Comparison of ENCODE assay signal across 9 cellular contexts in genomic region chr9:135480942-135481315, GRCh38. TPM values are rescaled to one million over a fixed set of nuclear protein-coding genes. Genes with fewer than 3 reads are reported as not detected.
DNase-seq lines count a peak whose midpoint lies in the region; ATAC-seq, FAIRE-seq and TF ChIP-seq lines count a peak whose summit lies in the region.
"Had no signal": no experiment of that assay in that cellular context is flagged by ENCODE, and none has a peak within 500 bp of the region (broad histone marks: within the 10 kb centered on the region; RNA-seq: fewer than 3 reads in every experiment).

No MANE protein-coding gene starts in this region.

- H3K9me3 ChIP-seq in PC-3 (ENCODE audit: low read length) (no peaks in the 10 kb centered on the region), endothelial cell of umbilical vein (replicated peaks; ENCODE audit: control insufficient read depth, insufficient read depth, low read length) (no peaks in the 10 kb centered on the region), neuron (ENCODE audit: low read length) (no peaks in the 10 kb centered on the region)

- intact Hi-C loops in CD14-positive monocyte (cut with micrococcal nuclease) (no loop called here), PC-3 (cut with micrococcal nuclease) (no loop called here), endothelial cell of umbilical vein (cut with micrococcal nuclease) (loop anchor here (1.0 kb wide), 1 partner anchor 18 kb away; a partner anchor contains a TSS)

- H3K27me3 ChIP-seq in PC-3 (ENCODE audit: low read length) (no peaks in the 10 kb centered on the region), endothelial cell of umbilical vein (ENCODE audit: control insufficient read depth in 2 of 2, insufficient read depth in 2 of 2, low read length in 2 of 2) (no peaks in the 10 kb centered on the region), neuron (ENCODE audit: insufficient read depth, low read length) (no peaks in the 10 kb centered on the region)

- no peak for FAIRE-seq in endothelial cell of umbilical vein (lab: Jason Lieb, UNC)

- DNase-seq in CD14-positive monocyte (ENCODE audit: low spot score) (no peak), PC-3 (no peak), endothelial cell of umbilical vein (ENCODE audit: low read depth, low spot score) (no peak), dedifferentiated amniotic fluid mesenchymal stem cell (ENCODE audit: extremely low spot score) (no peak), NCI-H748 treated with DMSO at 0.1 percent for 48 hours (lab: John Stamatoyannopoulos, UW) (no peak)
- DNase-seq in activated CD4-positive, alpha-beta T cell treated with anti-CD3 and anti-CD28 coated beads, Interleukin-2, amount 50 U/mL, for 1 hour = no peak

- H2AFZ ChIP-seq in PC-3 (ENCODE audit: low read length) = peak overlapping the region; percentile 89
- peak overlapping the region; percentile 32 for H2AFZ ChIP-seq in endothelial cell of umbilical vein (ENCODE audit: low read depth, low read length)
- peak overlapping the region; percentile 34 for H2AFZ ChIP-seq in neuron (ENCODE audit: low read depth, low read length)

- no peak overlapping the region for H3K27ac Mint-ChIP-seq in CD14-positive monocyte

- H3K79me2 ChIP-seq in PC-3 (ENCODE audit: low read length) (peaks cover 55% of the 10 kb centered on the region), endothelial cell of umbilical vein (ENCODE audit: control insufficient read depth, insufficient read depth, low read length) (no peaks in the 10 kb centered on the region)

- no peak for TF ChIP-seq CTCF in CD14-positive monocyte (IDR thresholded peaks at IDR 0.05)
- no peak for TF ChIP-seq CTCF in PC-3 (conservative IDR thresholded peaks at IDR 0.05; ENCODE audit: low read depth, low read length)
- no peak for TF ChIP-seq CTCF in endothelial cell of umbilical vein (IDR thresholded peaks at IDR 0.05; ENCODE audit: extremely low read depth in 1 of 2, insufficient read depth in 1 of 2, low read depth in 1 of 2, low read length in 2 of 2)

- no peaks in the 10 kb centered on the region for H3F3A ChIP-seq in PC-3 (ENCODE audit: low read length, unreplicated experiment)

- H3K4me2 ChIP-seq in PC-3 (ENCODE audit: low read length) = peak overlapping the region; percentile 90
- H3K4me2 ChIP-seq in endothelial cell of umbilical vein (ENCODE audit: insufficient read depth, low read length) = peak overlapping the region; percentile 41

- peak overlapping the region; percentile 75 to 83 for H3K4me3 Mint-ChIP-seq in CD14-positive monocyte

- H4K20me1 ChIP-seq in PC-3 (ENCODE audit: low read length) (no peaks in the 10 kb centered on the region), endothelial cell of umbilical vein (replicated peaks; ENCODE audit: control insufficient read depth, extremely low read depth, insufficient read depth, low read length) (no peaks in the 10 kb centered on the region)

- ATAC-seq in PC-3 (no peak), GM18861 (IDR thresholded peaks at IDR 0.05; ENCODE audit: unreplicated experiment) (no peak)

- H3K36me3 ChIP-seq in PC-3 (ENCODE audit: low read depth, low read length) = no peaks in the 10 kb centered on the region
- H3K36me3 ChIP-seq in endothelial cell of umbilical vein (ENCODE audit: control insufficient read depth in 2 of 2, extremely low read depth in 1 of 2, insufficient read depth in 2 of 2, low read length in 2 of 2) = peaks cover 0 to 18% of the 10 kb centered on the region in 2 experiments
- H3K36me3 ChIP-seq in neuron (ENCODE audit: insufficient read depth, low read length) = peaks cover 27% of the 10 kb centered on the region

- H3K4me1 ChIP-seq in PC-3 (ENCODE audit: insufficient read depth, low read length) = 0 out of 2 replicates have a peak, but pooled peaks cover 7% of the 10 kb centered on the region
- peaks cover 7% of the 10 kb centered on the region for H3K4me1 ChIP-seq in endothelial cell of umbilical vein (ENCODE audit: control insufficient read depth, extremely low read depth, insufficient read depth, low read length)
- peaks cover 10% of the 10 kb centered on the region for H3K4me1 ChIP-seq in neuron (ENCODE audit: insufficient read depth, low read length)

- peaks cover 22% of the 10 kb centered on the region in 2 donors for H3K36me3 Mint-ChIP-seq in CD14-positive monocyte

- CTCF ChIA-PET in PC-3 (lab: Charles Lee) = no interaction called here
- CTCF ChIA-PET in endothelial cell of umbilical vein (lab: Charles Lee) = interaction anchor here (1.2 to 1.9 kb wide), 4 partner anchors 10 to 24 kb away, joined by 4 to 11 read pairs (median 7); partner anchors contain the start of gene MRPS2

- no TSS peak for BruUV-seq in PC-3 (replicated peaks; lab: Mats Ljungman, UMichigan)
- BruUV-seq in endothelial cell of umbilical vein (replicated peaks; lab: Mats Ljungman, UMichigan) = no TSS peak

- H3K9ac ChIP-seq in PC-3 (ENCODE audit: low read length) (peak overlapping the region; percentile 72), endothelial cell of umbilical vein (replicated peaks; ENCODE audit: extremely low read depth, insufficient read depth, low read length) (no peak overlapping the region)

- no peaks in the 10 kb centered on the region for H3K9me2 ChIP-seq in PC-3 (replicated peaks; ENCODE audit: low read length)

- dilution Hi-C loops in endothelial cell of umbilical vein (cut with MboI; ENCODE audit: extremely low pct_ligation_motif_present, low sequenced_read_pairs) = no loop called here

- peaks cover 12% of the 10 kb centered on the region for H3K4me1 Mint-ChIP-seq in CD14-positive monocyte

- no peak for TF ChIP-seq POLR2A in endothelial cell of umbilical vein (IDR thresholded peaks at IDR 0.05; ENCODE audit: low read depth, low read length)

- H3K27ac ChIP-seq in PC-3 (ENCODE audit: low read length) = no peak overlapping the region
- no peak overlapping the region for H3K27ac ChIP-seq in endothelial cell of umbilical vein (ENCODE audit: insufficient read depth, low read depth, low read length)

- no peaks in the 10 kb centered on the region for H3K9me1 ChIP-seq in endothelial cell of umbilical vein (replicated peaks; ENCODE audit: control insufficient read depth, extremely low read depth, insufficient read depth, low read length)

- H3K4me3 ChIP-seq in PC-3 (ENCODE audit: low read length) (peak overlapping the region; percentile 97), endothelial cell of umbilical vein (replicated peaks in 1 of 3; ENCODE audit: insufficient read depth in 1 of 3, low read depth in 1 of 3, low read length in 3 of 3) (peak overlapping the region in 2 of 3 experiments; percentile 28 to 78), neuron (ENCODE audit: low read length) (peak overlapping the region; percentile 63)

- no peaks in the 10 kb centered on the region for H3K9me3 Mint-ChIP-seq in CD14-positive monocyte

- H3K27me3 Mint-ChIP-seq in CD14-positive monocyte (ENCODE audit: low read depth in 3 of 3) = peaks cover 20 to 34% (median 21%) of the 10 kb centered on the region in 3 donors

- POLR2A ChIA-PET in PC-3 (lab: Charles Lee; ENCODE audit: unreplicated experiment) = no interaction called here
- POLR2A ChIA-PET in endothelial cell of umbilical vein (lab: Charles Lee) = no interaction called here

TF ChIP-seq in endothelial cell of umbilical vein, 7 proteins besides CTCF, POLR2A, EP300 and RAD21:
- TF ChIP-seq MAX (IDR thresholded peaks at IDR 0.05; ENCODE audit: insufficient read depth, insufficient read length) (no peak), EZH2 (IDR thresholded peaks at IDR 0.05; ENCODE audit: borderline replicate concordance, low read depth, low read length, severe bottlenecking) (no peak), JUN (IDR thresholded peaks at IDR 0.05; ENCODE audit: borderline replicate concordance, insufficient read depth, insufficient read length, low read depth) (no peak), MYC (IDR thresholded peaks at IDR 0.05; ENCODE audit: low read depth, low read length) (no peak), GATA2 (IDR thresholded peaks at IDR 0.05; ENCODE audit: insufficient read depth, insufficient read length, low read depth, low read length) (no peak), FOS (IDR thresholded peaks at IDR 0.05; ENCODE audit: borderline replicate concordance, insufficient read depth, low read length) (no peak), POLR2AphosphoS5 (IDR thresholded peaks at IDR 0.05; ENCODE audit: insufficient read depth, low read depth, low read length) (no peak)

RNA-seq across cellular contexts. Expression of gene PPP1R26, which starts 1.3 kb away (rescaled TPM):
- under 1 TPM; 0.56 to 0.60 TPM for polyA plus RNA-seq in CD14-positive monocyte
- total RNA-seq in PC-3 (2014; rRNA removed) = 22.6 and 30.6 TPM in 2 replicates
- total RNA-seq in endothelial cell of umbilical vein = 11.8 and 16.9 TPM in 2 replicates
- 5.7 and 5.9 TPM in 2 replicates for polyA plus RNA-seq in endothelial cell of umbilical vein
- 5.4 and 7.1 TPM in 2 replicates for polyA plus RNA-seq in endothelial cell of umbilical vein (2011; cell fraction: cytosol; rRNA removed)
- polyA plus RNA-seq in endothelial cell of umbilical vein (2011; cell fraction: nucleus; rRNA removed) = 10.5 TPM in 2 replicates
- 6.2 and 8.1 TPM in 2 replicates for polyA plus RNA-seq in endothelial cell of umbilical vein (2012)
- polyA minus RNA-seq in endothelial cell of umbilical vein = 4.5 and 6.8 TPM in 2 replicates
- polyA minus RNA-seq in endothelial cell of umbilical vein (2011; cell fraction: cytosol; rRNA and poly(A)+ RNA removed) = 23.5 TPM
- 2.4 and 3.4 TPM in 2 replicates for polyA minus RNA-seq in endothelial cell of umbilical vein (2011; cell fraction: nucleus; rRNA and poly(A)+ RNA removed)

RNA-seq across cellular contexts. Expression of gene MRPS2, which starts 19.6 kb away (rescaled TPM):
- polyA plus RNA-seq in CD14-positive monocyte = 10 to 100 TPM; 27.9 to 30.2 TPM
- 62.4 and 73.4 TPM in 2 replicates for total RNA-seq in PC-3 (2014; rRNA removed)
- total RNA-seq in endothelial cell of umbilical vein = 48.0 and 50.8 TPM in 2 replicates
- 231 and 303 TPM in 2 replicates for polyA plus RNA-seq in endothelial cell of umbilical vein
- 123 and 139 TPM in 2 replicates for polyA plus RNA-seq in endothelial cell of umbilical vein (2011; cell fraction: cytosol; rRNA removed)
- 71.2 and 82.2 TPM in 2 replicates for polyA plus RNA-seq in endothelial cell of umbilical vein (2011; cell fraction: nucleus; rRNA removed)
- polyA plus RNA-seq in endothelial cell of umbilical vein (2012) = 60.1 and 70.6 TPM in 2 replicates
- polyA minus RNA-seq in endothelial cell of umbilical vein = 71.6 and 101 TPM in 2 replicates
- 211 TPM for polyA minus RNA-seq in endothelial cell of umbilical vein (2011; cell fraction: cytosol; rRNA and poly(A)+ RNA removed)
- polyA minus RNA-seq in endothelial cell of umbilical vein (2011; cell fraction: nucleus; rRNA and poly(A)+ RNA removed) = 22.9 and 33.2 TPM in 2 replicates

RNA-seq across cellular contexts. Expression of gene LCN1, which starts 40.3 kb away (rescaled TPM):
- polyA plus RNA-seq in CD14-positive monocyte = not detected
- total RNA-seq in PC-3 (2014; rRNA removed) = not detected in 2 replicates
- total RNA-seq in endothelial cell of umbilical vein = not detected in 2 replicates
- polyA plus RNA-seq in endothelial cell of umbilical vein = not detected in 2 replicates
- not detected in 2 replicates for polyA plus RNA-seq in endothelial cell of umbilical vein (2011; cell fraction: cytosol; rRNA removed)
- polyA plus RNA-seq in endothelial cell of umbilical vein (2011; cell fraction: nucleus; rRNA removed) = not detected in 2 replicates
- polyA plus RNA-seq in endothelial cell of umbilical vein (2012) = not detected in 2 replicates
- polyA minus RNA-seq in endothelial cell of umbilical vein = not detected in 2 replicates
- not detected for polyA minus RNA-seq in endothelial cell of umbilical vein (2011; cell fraction: cytosol; rRNA and poly(A)+ RNA removed)
- not detected in 2 replicates for polyA minus RNA-seq in endothelial cell of umbilical vein (2011; cell fraction: nucleus; rRNA and poly(A)+ RNA removed)
- total RNA-seq: T-helper 1 cell treated with Interleukin-12 subunit alpha and Interleukin-12 subunit beta and Interleukin-4 antibody, amounts not matched to agents 30 ng/mL and 1 ng/mL, for 36 hours had no signal

Comparison
In these comparisons a context has a peak if more than half of its experiments do, and no peak if none do; other contexts are left out.
1. H2AFZ ChIP-seq: peak in every context shown above with its lines; median percentile 89 in PC-3; 34 in neuron; 32 in endothelial cell of umbilical vein.